In genomic region chr2:121075006-121075545, GRCh38 we compare ENCODE assay signal across 8 cellular contexts.
A peak's percentile ranks its signal among the peaks of the same experiment; 100 is the strongest.
DNase-seq lines count a peak whose midpoint lies in the region; ATAC-seq and TF ChIP-seq lines count a peak whose summit lies in the region.

No MANE protein-coding gene starts in this region.

- peak overlapping the region; percentile 56 for H3K4me3 ChIP-seq in OCI-LY3 (ENCODE audit: low read length)

- H3K27me3 ChIP-seq in OCI-LY3 (ENCODE audit: low read depth, low read length), result peaks cover 10% of the 10 kb centered on the region

- no peak for TF ChIP-seq CTCF in OCI-LY3 (IDR thresholded peaks at IDR 0.05; ENCODE audit: low read depth, low read length)
- peak; percentile 7 for TF ChIP-seq CTCF in chondrocyte (IDR thresholded peaks at IDR 0.05)
- no peak for TF ChIP-seq CTCF in nephron (IDR thresholded peaks at IDR 0.05; ENCODE audit: unreplicated experiment in 3 of 3)

- peak; percentile 97 for DNase-seq in EH (ENCODE audit: low read depth)
- DNase-seq in chondrocyte (ENCODE audit: low spot score), result no peak
- no peak for DNase-seq in mesenteric fat pad (ENCODE audit: low spot score)
- no peak for DNase-seq in activated CD4-positive, alpha-beta T cell treated with anti-CD3 and anti-CD28 coated beads, Interleukin-2, amount 10 ng/mL, durations not matched to agents 24 days and 14 days

- H4K20me1 ChIP-seq in OCI-LY3 (ENCODE audit: insufficient read depth, low read length), result no peaks in the 10 kb centered on the region

- ATAC-seq in HG03439 (IDR thresholded peaks at IDR 0.05; ENCODE audit: unreplicated experiment), result peak; percentile 51
- no peak for ATAC-seq in HG02678 (IDR thresholded peaks at IDR 0.05; ENCODE audit: unreplicated experiment)

- peaks cover 3% of the 10 kb centered on the region; the same call in 1 of the 2 replicates for H3K4me1 ChIP-seq in OCI-LY3 (ENCODE audit: low read length)

- peak overlapping the region; percentile 22; the same call in 1 of the 2 replicates for H3K9ac ChIP-seq in OCI-LY3 (ENCODE audit: low read length)

- no peaks in the 10 kb centered on the region for H3K36me3 ChIP-seq in OCI-LY3 (replicated peaks; ENCODE audit: low read depth, low read length)

- no peak overlapping the region for H3K27ac ChIP-seq in OCI-LY3 (ENCODE audit: low read length)

- peak overlapping the region; percentile 47 for H3K4me3 Mint-ChIP-seq in chondrocyte (ENCODE audit: unreplicated experiment)
- H3K4me3 Mint-ChIP-seq in nephron, result peak overlapping the region; percentile 8 to 28 (median 12)
- no peak overlapping the region for H3K4me3 Mint-ChIP-seq in activated CD4-positive, alpha-beta T cell treated with anti-CD3 and anti-CD28 coated beads, Interleukin-2, amount 10 ng/mL, durations not matched to agents 24 days and 14 days

- H3K4me1 Mint-ChIP-seq in chondrocyte (ENCODE audit: low read depth) (peaks cover 22% of the 10 kb centered on the region), nephron (peaks cover 7% of the 10 kb centered on the region)
- peaks cover 2% of the 10 kb centered on the region for H3K4me1 Mint-ChIP-seq in activated CD4-positive, alpha-beta T cell treated with anti-CD3 and anti-CD28 coated beads, Interleukin-2, amount 10 ng/mL, durations not matched to agents 24 days and 14 days

- no peak overlapping the region for H2AFZ ChIP-seq in OCI-LY3 (ENCODE audit: low read depth, low read length)

- H3K79me2 ChIP-seq in OCI-LY3 (ENCODE audit: low read length), result no peaks in the 10 kb centered on the region

- H3K27me3 Mint-ChIP-seq in chondrocyte (ENCODE audit: low read depth), result no peaks in the 10 kb centered on the region
- peaks cover 56% of the 10 kb centered on the region for H3K27me3 Mint-ChIP-seq in nephron (ENCODE audit: low read depth)
- peaks cover 23% of the 10 kb centered on the region for H3K27me3 Mint-ChIP-seq in activated CD4-positive, alpha-beta T cell treated with anti-CD3 and anti-CD28 coated beads, Interleukin-2, amount 10 ng/mL, durations not matched to agents 24 days and 14 days

- H3K4me2 ChIP-seq in OCI-LY3 (ENCODE audit: low read length), result peak overlapping the region; percentile 60

- H3K36me3 Mint-ChIP-seq in chondrocyte (ENCODE audit: low read depth) (no peaks in the 10 kb centered on the region), nephron (ENCODE audit: low read depth) (no peaks in the 10 kb centered on the region)
- H3K36me3 Mint-ChIP-seq in activated CD4-positive, alpha-beta T cell treated with anti-CD3 and anti-CD28 coated beads, Interleukin-2, amount 10 ng/mL, durations not matched to agents 24 days and 14 days (ENCODE audit: low read depth), result no peaks in the 10 kb centered on the region

- H3K27ac Mint-ChIP-seq in chondrocyte (ENCODE audit: unreplicated experiment), result peak overlapping the region; percentile 22
- H3K27ac Mint-ChIP-seq in nephron, result peak overlapping the region in 1 of 3 experiments; percentile 52
- no peak overlapping the region for H3K27ac Mint-ChIP-seq in activated CD4-positive, alpha-beta T cell treated with anti-CD3 and anti-CD28 coated beads, Interleukin-2, amount 10 ng/mL, durations not matched to agents 24 days and 14 days

- H3K9me3 ChIP-seq in OCI-LY3 (ENCODE audit: insufficient read depth, low read length), result no peaks in the 10 kb centered on the region

- intact Hi-C loops in activated CD4-positive, alpha-beta T cell treated with anti-CD3 and anti-CD28 coated beads, Interleukin-2, amount 10 ng/mL, durations not matched to agents 24 days and 14 days (cut with micrococcal nuclease), result no loop called here

- H3K9me3 Mint-ChIP-seq in chondrocyte (ENCODE audit: low read depth) (no peaks in the 10 kb centered on the region), nephron (no peaks in the 10 kb centered on the region)
- no peaks in the 10 kb centered on the region for H3K9me3 Mint-ChIP-seq in activated CD4-positive, alpha-beta T cell treated with anti-CD3 and anti-CD28 coated beads, Interleukin-2, amount 10 ng/mL, durations not matched to agents 24 days and 14 days
